ENCODE assay signal across 10 cellular contexts in genomic region chrX:427812-428725, GRCh38. TPM values are rescaled to one million over a fixed set of nuclear protein-coding genes. Genes with fewer than 3 reads are reported as not detected.
DNase-seq lines count a peak whose midpoint lies in the region; ATAC-seq and TF ChIP-seq lines count a peak whose summit lies in the region.
"Had no signal": no experiment of that assay in that cellular context is flagged by ENCODE, and none has a peak within 500 bp of the region (broad histone marks: within the 10 kb centered on the region; RNA-seq: fewer than 3 reads in every experiment).

No MANE protein-coding gene starts in this region.

- no peak for DNase-seq in AG09319 (ENCODE audit: extremely low read depth, low read depth)
- DNase-seq in HEK293T (ENCODE audit: extremely low spot score), result peak; percentile 48
- DNase-seq in activated naive CD8-positive, alpha-beta T cell treated with anti-CD3 and anti-CD28 coated beads for 36 hours, result no peak
- DNase-seq in prostate gland (ENCODE audit: low spot score), result no peak
- DNase-seq in NK-92 (lab: John Stamatoyannopoulos, UW; ENCODE audit: unreplicated experiment), result no peak
- DNase-seq: left lung, NCI-H1048 had no signal

- TF ChIP-seq POLR2A in prostate gland (IDR thresholded peaks at IDR 0.05), result no peak

- H3K9me3 ChIP-seq in mucosa of stomach (ENCODE audit: control insufficient read depth, low read length) (no peaks in the 10 kb centered on the region), prostate gland (no peaks in the 10 kb centered on the region)
- H3K9me3 ChIP-seq: left lung had no signal

- H3K36me3 Mint-ChIP-seq in activated naive CD8-positive, alpha-beta T cell treated with anti-CD3 and anti-CD28 coated beads for 36 hours, result peaks cover 1% of the 10 kb centered on the region

- H3K27ac Mint-ChIP-seq in activated naive CD8-positive, alpha-beta T cell treated with anti-CD3 and anti-CD28 coated beads for 36 hours, result no peak overlapping the region

- H3K4me1 ChIP-seq in mucosa of stomach (ENCODE audit: control insufficient read depth, insufficient read depth, low read length) (no peaks in the 10 kb centered on the region), prostate gland (replicated peaks) (no peaks in the 10 kb centered on the region)
- H3K4me1 ChIP-seq: left lung had no signal

- peak overlapping the region; percentile 34 for H3K9ac ChIP-seq in mucosa of stomach (ENCODE audit: low read length)

- H3K36me3 ChIP-seq in mucosa of stomach (ENCODE audit: control insufficient read depth, insufficient read depth, low read length), result no peaks in the 10 kb centered on the region
- H3K36me3 ChIP-seq in prostate gland, result no peaks in the 10 kb centered on the region
- H3K36me3 ChIP-seq: left lung had no signal

- H3K4me3 Mint-ChIP-seq in activated naive CD8-positive, alpha-beta T cell treated with anti-CD3 and anti-CD28 coated beads for 36 hours, result peak overlapping the region; percentile 57

- intact Hi-C loops in prostate gland (cut with DNase I), result loop anchor here (10.0 kb wide), 1 partner anchor 727 kb away; no protein-coding TSS in a partner anchor

- POLR2A ChIA-PET in HEK293T (lab: Yijun Ruan, JAX), result no interaction called here

- H3K27me3 ChIP-seq in mucosa of stomach (ENCODE audit: control insufficient read depth, insufficient read depth, low read length), result peaks cover 11% of the 10 kb centered on the region
- peaks cover 6% of the 10 kb centered on the region for H3K27me3 ChIP-seq in prostate gland (replicated peaks; ENCODE audit: insufficient read depth)

- H3K9me3 Mint-ChIP-seq in activated naive CD8-positive, alpha-beta T cell treated with anti-CD3 and anti-CD28 coated beads for 36 hours, result no peaks in the 10 kb centered on the region

- no peak overlapping the region for H3K4me3 ChIP-seq in mucosa of stomach (ENCODE audit: low read length)
- H3K4me3 ChIP-seq in prostate gland, result no peak overlapping the region
- H3K4me3 ChIP-seq: left lung had no signal

- ATAC-seq in GM21515 (IDR thresholded peaks at IDR 0.05; ENCODE audit: unreplicated experiment) (no peak), HG03095 (IDR thresholded peaks at IDR 0.05; ENCODE audit: unreplicated experiment) (no peak)
- ATAC-seq: left lung had no signal

- peaks cover 30% of the 10 kb centered on the region for H3K27me3 Mint-ChIP-seq in activated naive CD8-positive, alpha-beta T cell treated with anti-CD3 and anti-CD28 coated beads for 36 hours

- peaks cover 4% of the 10 kb centered on the region for H3K4me1 Mint-ChIP-seq in activated naive CD8-positive, alpha-beta T cell treated with anti-CD3 and anti-CD28 coated beads for 36 hours

- CTCF ChIA-PET in HEK293T (lab: Yijun Ruan, JAX), result no interaction called here

- 20% methylated on average over 45 of the region's 56 CpGs for WGBS in prostate gland

- no peak overlapping the region for H3K27ac ChIP-seq in prostate gland
- H3K27ac ChIP-seq: left lung had no signal

- TF ChIP-seq CTCF in AG09319 (IDR thresholded peaks at IDR 0.05; ENCODE audit: low read depth, low read length) (peak; percentile 41), prostate gland (IDR thresholded peaks at IDR 0.05) (no peak)

TF ChIP-seq in HEK293T, 16 proteins besides CTCF, POLR2A, EP300 and RAD21:
- TF ChIP-seq ARNT (IDR thresholded peaks at IDR 0.05) (no peak), ELF4 (IDR thresholded peaks at IDR 0.05) (no peak), HDGF (IDR thresholded peaks at IDR 0.05; ENCODE audit: borderline replicate concordance) (no peak), FOXM1 (IDR thresholded peaks at IDR 0.05; ENCODE audit: borderline replicate concordance) (no peak), FOXK2 (IDR thresholded peaks at IDR 0.05) (no peak), NFRKB (IDR thresholded peaks at IDR 0.05) (no peak), PKNOX1 (IDR thresholded peaks at IDR 0.05) (no peak), FOXA1 (IDR thresholded peaks at IDR 0.05) (no peak), SUZ12 (IDR thresholded peaks at IDR 0.05) (no peak), CTBP1 (IDR thresholded peaks at IDR 0.05; ENCODE audit: borderline replicate concordance) (no peak), ZNF384 (IDR thresholded peaks at IDR 0.05) (no peak), LEF1 (IDR thresholded peaks at IDR 0.05; ENCODE audit: borderline replicate concordance) (no peak), BHLHE40 (IDR thresholded peaks at IDR 0.05; ENCODE audit: borderline replicate concordance) (no peak), SP1 (IDR thresholded peaks at IDR 0.05) (no peak), TARDBP (IDR thresholded peaks at IDR 0.05) (no peak)
TF ChIP-seq in HEK293T: peak in this region for 0.

RNA-seq across cellular contexts. Expression of gene PPP2R3B, which starts 41.4 kb away (rescaled TPM):
- total RNA-seq in activated naive CD8-positive, alpha-beta T cell treated with anti-CD3 and anti-CD28 coated beads for 36 hours, result 10 to 100 TPM; 25.5 to 30.6 TPM
- total RNA-seq in prostate gland, result 10 to 100 TPM; 20.6 to 73.2 TPM
